In the genomic region with DNA sequence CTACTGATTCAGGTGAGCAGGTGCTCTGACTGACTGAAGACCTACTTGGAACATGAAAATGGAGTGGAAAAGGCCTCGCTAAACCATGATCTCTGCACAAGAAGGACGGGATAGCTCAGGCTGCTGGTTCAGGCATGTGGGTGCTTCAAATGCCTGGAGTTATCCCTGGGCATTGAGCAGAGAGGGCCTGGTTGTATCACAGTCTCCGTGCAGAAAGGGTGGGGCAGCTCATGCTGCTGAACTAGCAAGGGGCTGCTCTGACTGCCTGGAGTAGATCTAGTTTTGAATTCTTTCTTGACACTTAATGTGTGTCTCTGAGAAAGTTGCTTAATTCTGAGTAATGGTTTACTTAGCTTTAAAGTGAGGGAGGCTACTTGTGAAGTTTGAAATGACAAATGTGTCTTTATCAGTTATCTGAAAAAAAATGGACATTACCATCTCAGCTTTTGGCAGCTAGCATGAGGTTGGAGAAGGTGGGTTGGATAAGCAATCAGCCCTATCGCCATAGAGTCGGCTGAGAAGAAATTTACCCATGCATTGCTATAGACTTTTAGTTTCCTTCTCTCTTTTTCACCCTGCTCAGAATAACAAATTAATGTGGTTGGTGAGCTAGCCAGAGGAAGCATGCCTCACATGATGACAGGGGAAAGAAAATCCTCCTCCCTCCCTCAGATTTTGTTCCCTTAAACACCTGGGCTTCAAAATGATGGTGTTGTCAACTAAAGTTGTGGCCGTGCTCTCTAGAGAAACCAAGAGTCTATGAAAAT, we compare ENCODE assay signal across 18 cellular contexts.
DNase-seq lines count a peak whose midpoint lies in the region; ATAC-seq, FAIRE-seq and TF ChIP-seq lines count a peak whose summit lies in the region.
"Had no signal": no experiment of that assay in that cellular context is flagged by ENCODE, and none has a peak within 500 bp of the region (broad histone marks: within the 10 kb centered on the region; RNA-seq: fewer than 3 reads in every experiment).

No MANE protein-coding gene starts in this region.

- H3K4me2 ChIP-seq in mammary epithelial cell (ENCODE audit: insufficient read depth, low read depth, low read length) (no peak overlapping the region), H1 (ENCODE audit: insufficient read depth in 1 of 2, low read depth in 2 of 2, low read length in 2 of 2) (no peak overlapping the region)

- TF ChIP-seq RAD21 in H1 (IDR thresholded peaks at IDR 0.05 in 1 of 2, conservative IDR thresholded peaks at IDR 0.05 in 1 of 2; ENCODE audit: low read depth in 2 of 2, low read length in 2 of 2): no peak

- CTCF ChIA-PET in mammary epithelial cell (lab: Charles Lee; ENCODE audit: low non-redundant PET) (interaction anchor here (0.6 kb wide), 1 partner anchor 20 kb away, joined by 8 read pairs; no protein-coding TSS in a partner anchor), MCF 10A (lab: Yijun Ruan, JAX) (interaction anchor here (0.6 to 3.6 kb wide), 5 partner anchors 9 to 1220 kb away, joined by 3 to 34 read pairs (median 3); no protein-coding TSS in a partner anchor), H1 (lab: Charles Lee; ENCODE audit: partially characterized antibody) (interaction anchor here (0.8 to 4.1 kb wide), 12 partner anchors 9 to 525 kb away, joined by 3 to 34 read pairs (median 4); no protein-coding TSS in a partner anchor)

- H3K27me3 ChIP-seq in mammary epithelial cell (ENCODE audit: insufficient read depth, low read length) (no peaks in the 10 kb centered on the region), H1 (replicated peaks in 1 of 4; ENCODE audit: control insufficient read depth in 3 of 4, extremely low read depth in 1 of 4, insufficient read depth in 3 of 4, low read length in 3 of 4) (no peaks in the 10 kb centered on the region)
- H3K27me3 ChIP-seq in effector memory CD4-positive, alpha-beta T cell (replicated peaks; ENCODE audit: control insufficient read depth, insufficient read depth, low read length, poor library complexity, severe bottlenecking): no peaks in the 10 kb centered on the region

- TF ChIP-seq POLR2A in H1 (IDR thresholded peaks at IDR 0.05; ENCODE audit: control extremely low read depth in 1 of 2, low read depth in 2 of 2, low read length in 2 of 2): no peak

- H3K4me3 ChIP-seq in mammary epithelial cell (replicated peaks in 1 of 3; ENCODE audit: insufficient read depth in 1 of 3, low read depth in 2 of 3, low read length in 3 of 3) (no peak overlapping the region), H1 (ENCODE audit: extremely low read depth in 1 of 4, insufficient read depth in 2 of 4, low read depth in 3 of 4, low read length in 4 of 4) (no peak overlapping the region)
- no peak overlapping the region for H3K4me3 ChIP-seq in effector memory CD4-positive, alpha-beta T cell (ENCODE audit: insufficient read depth, low read depth, low read length, poor library complexity, severe bottlenecking)
- H3K4me3 ChIP-seq: K562 had no signal

- peaks cover 5% of the 10 kb centered on the region for H3K4me1 Mint-ChIP-seq in MCF 10A (ENCODE audit: insufficient read depth, unreplicated experiment)
- H3K4me1 Mint-ChIP-seq: B cell; CD4-positive, CD25-positive, alpha-beta regulatory T cell had no signal

- H3K27ac ChIP-seq in mammary epithelial cell (ENCODE audit: insufficient read depth, low read depth, low read length) (no peak overlapping the region), H1 (ENCODE audit: low read depth, low read length) (no peak overlapping the region)
- H3K27ac ChIP-seq in effector memory CD4-positive, alpha-beta T cell (ENCODE audit: insufficient read depth, low read length, poor library complexity, severe bottlenecking): no peak overlapping the region
- H3K27ac ChIP-seq: 22Rv1 had no signal

- no peaks in the 10 kb centered on the region for H3K79me2 ChIP-seq in mammary epithelial cell (ENCODE audit: insufficient read depth, low read length)
- H3K79me2 ChIP-seq in H1 (ENCODE audit: control insufficient read depth in 1 of 2, insufficient read depth in 2 of 2, low read length in 2 of 2): no peaks in the 10 kb centered on the region

- TF ChIP-seq CTCF in mammary epithelial cell (conservative IDR thresholded peaks at IDR 0.05 in 1 of 2, IDR thresholded peaks at IDR 0.05 in 1 of 2; ENCODE audit: extremely low read depth in 1 of 2, insufficient read depth in 1 of 2, low read depth in 1 of 2, low read length in 2 of 2) (no peak), MCF 10A (IDR thresholded peaks at IDR 0.05; ENCODE audit: unreplicated experiment) (no peak), H1 (IDR thresholded peaks at IDR 0.05; ENCODE audit: control extremely low read depth in 1 of 3, insufficient read depth in 1 of 3, low read depth in 1 of 3, low read length in 3 of 3) (no peak)

- no peak overlapping the region for H3K14ac ChIP-seq in H1 (ENCODE audit: insufficient read length)

- dilution Hi-C loops in mammary epithelial cell (cut with HindIII; ENCODE audit: low sequenced_read_pairs): no loop called here

- 79% methylated on average over 4 of the region's 6 CpGs for WGBS in mammary epithelial cell (ENCODE audit: low coverage, missing lambda C conversion rate)
- 95% methylated on average over 6 of the region's 6 CpGs; no CpG with 5 or more reads in 1 of the 2 experiments for WGBS in H1 (ENCODE audit: extremely low coverage in 1 of 2, insufficient coverage in 1 of 2, insufficient read length in 1 of 2, insufficient replicate concordance in 2 of 2, low coverage in 1 of 2, low lambda C conversion rate in 2 of 2, missing lambda C conversion rate in 1 of 2), 2 experiments

- ATAC-seq in HG03432 (IDR thresholded peaks at IDR 0.05; ENCODE audit: unreplicated experiment): peak; percentile 6
- ATAC-seq: Panc1 had no signal

- no peak overlapping the region for H2BK20ac ChIP-seq in H1 (ENCODE audit: low read length)

- no peaks in the 10 kb centered on the region for H4K20me1 ChIP-seq in mammary epithelial cell (ENCODE audit: insufficient read depth, low read length)
- no peaks in the 10 kb centered on the region for H4K20me1 ChIP-seq in H1 (replicated peaks in 1 of 2; ENCODE audit: control insufficient read depth in 1 of 2, insufficient read depth in 2 of 2, low read length in 2 of 2)

- H3K9me3 ChIP-seq in mammary epithelial cell (replicated peaks; ENCODE audit: insufficient read depth, low read length) (no peaks in the 10 kb centered on the region), H1 (ENCODE audit: insufficient read depth in 2 of 2, low read depth in 1 of 2, low read length in 1 of 2) (no peaks in the 10 kb centered on the region)
- no peaks in the 10 kb centered on the region for H3K9me3 ChIP-seq in effector memory CD4-positive, alpha-beta T cell (ENCODE audit: control insufficient read depth, low read length)
- H3K9me3 ChIP-seq: Caco-2 had no signal

- no peak overlapping the region for H3K27ac Mint-ChIP-seq in MCF 10A (ENCODE audit: low read depth, unreplicated experiment)
- H3K27ac Mint-ChIP-seq: B cell; CD4-positive, CD25-positive, alpha-beta regulatory T cell; H9 had no signal

- intact Hi-C loops in mammary epithelial cell (cut with micrococcal nuclease) (no loop called here), MCF 10A (cut with micrococcal nuclease) (loop anchor here (1.0 kb wide), 1 partner anchor 168 kb away; no protein-coding TSS in a partner anchor)

- no peak overlapping the region for H4K91ac ChIP-seq in H1 (replicated peaks; ENCODE audit: insufficient read length, low read length)

- no peaks in the 10 kb centered on the region for H3K9me3 Mint-ChIP-seq in MCF 10A (ENCODE audit: unreplicated experiment)
- H3K9me3 Mint-ChIP-seq: H9 had no signal

- H2AFZ ChIP-seq in mammary epithelial cell (ENCODE audit: low read depth, low read length): peak overlapping the region; percentile 31
- H2AFZ ChIP-seq in H1 (ENCODE audit: low read length): peak overlapping the region; percentile 100

- POLR2A ChIA-PET in MCF 10A (lab: Yijun Ruan, JAX): no interaction called here
- POLR2A ChIA-PET in H1 (lab: Charles Lee; ENCODE audit: partially characterized antibody): no interaction called here

- H2BK12ac ChIP-seq in H1 (ENCODE audit: low read depth, low read length): peak overlapping the region; percentile 32; the same call in 1 of the 2 replicates

- FAIRE-seq in H1 (lab: Jason Lieb, UNC): no peak
- FAIRE-seq in urothelium cell line (lab: Jason Lieb, UNC): no peak
- FAIRE-seq: K562 had no signal

- DNase-seq in mammary epithelial cell (no peak), MCF 10A (ENCODE audit: unreplicated experiment) (no peak), H1 (ENCODE audit: low read depth in 1 of 2, low spot score in 2 of 2) (no peak), ecto neural progenitor cell (ENCODE audit: low spot score) (no peak), urothelium cell line (ENCODE audit: low spot score) (no peak)
- no peak for DNase-seq in activated CD4-positive, CD25-positive, alpha-beta regulatory T cell treated with anti-CD3 and anti-CD28 coated beads, Interleukin-2, amount 50 U/mL, for 72 hours
- DNase-seq in effector memory CD4-positive, alpha-beta T cell: no peak
- DNase-seq: DMS153, NCI-H1436 treated with DMSO at 0.1 percent for 48 hours, NCI-H510A treated with DMSO at 0.1 percent for 48 hours had no signal

- H3K36me3 Mint-ChIP-seq in MCF 10A (ENCODE audit: insufficient read depth, unreplicated experiment): no peaks in the 10 kb centered on the region
- H3K36me3 Mint-ChIP-seq: CD4-positive, CD25-positive, alpha-beta regulatory T cell had no signal

- no peaks in the 10 kb centered on the region for H3K27me3 Mint-ChIP-seq in MCF 10A (ENCODE audit: insufficient read depth, unreplicated experiment)
- H3K27me3 Mint-ChIP-seq: B cell; CD4-positive, CD25-positive, alpha-beta regulatory T cell had no signal

- H4K5ac ChIP-seq in H1 (ENCODE audit: insufficient read length, low read depth, low read length): no peak overlapping the region

- H3K4ac ChIP-seq in H1 (replicated peaks; ENCODE audit: insufficient read length, low read depth, low read length): no peak overlapping the region

- no peak overlapping the region for H3K56ac ChIP-seq in H1 (replicated peaks; ENCODE audit: insufficient read length, low read depth, low read length)

- H3K36me3 ChIP-seq in mammary epithelial cell (ENCODE audit: insufficient read depth, low read length) (no peaks in the 10 kb centered on the region), H1 (ENCODE audit: control insufficient read depth in 2 of 4, insufficient read depth in 4 of 4, low read length in 3 of 4) (no peaks in the 10 kb centered on the region)
- no peaks in the 10 kb centered on the region for H3K36me3 ChIP-seq in effector memory CD4-positive, alpha-beta T cell (ENCODE audit: control insufficient read depth, insufficient read depth, low read length)

- no peak overlapping the region for H3K4me3 Mint-ChIP-seq in MCF 10A (ENCODE audit: unreplicated experiment)
- H3K4me3 Mint-ChIP-seq: B cell; CD4-positive, CD25-positive, alpha-beta regulatory T cell; H9 had no signal

- no peak overlapping the region for H2BK5ac ChIP-seq in H1 (ENCODE audit: low read depth, low read length)

- H3K4me1 ChIP-seq in mammary epithelial cell (ENCODE audit: insufficient read depth, low read length): no peaks in the 10 kb centered on the region
- H3K4me1 ChIP-seq in H1 (replicated peaks in 1 of 4; ENCODE audit: control insufficient read depth in 3 of 4, insufficient read depth in 4 of 4, low read length in 3 of 4): no peaks in the 10 kb centered on the region; a peak in 1 of 7 replicates
- H3K4me1 ChIP-seq in effector memory CD4-positive, alpha-beta T cell (ENCODE audit: control insufficient read depth, insufficient read depth, low read length, poor library complexity, severe bottlenecking): no peaks in the 10 kb centered on the region

- H2BK15ac ChIP-seq in H1 (ENCODE audit: low read length): no peak overlapping the region

- H2BK120ac ChIP-seq in H1 (replicated peaks; ENCODE audit: low read depth, low read length): no peak overlapping the region

- no peak for TF ChIP-seq EP300 in H1 (IDR thresholded peaks at IDR 0.05; ENCODE audit: borderline replicate concordance in 1 of 2, low read depth in 2 of 2, low read length in 2 of 2)

- no peak overlapping the region for H3K23ac ChIP-seq in H1 (ENCODE audit: insufficient read length)

- H3K23me2 ChIP-seq in H1 (ENCODE audit: low read depth, low read length): no peaks in the 10 kb centered on the region

- BruUV-seq in mammary epithelial cell (replicated peaks; lab: Mats Ljungman, UMichigan) (no TSS peak), MCF 10A (replicated peaks; lab: Mats Ljungman, UMichigan) (no TSS peak)

- no peak overlapping the region for H4K8ac ChIP-seq in H1 (ENCODE audit: extremely low read depth, insufficient read depth, low read length)

- no peak overlapping the region for H2AK5ac ChIP-seq in H1 (ENCODE audit: low read depth, low read length)

- no peaks in the 10 kb centered on the region for H3K79me1 ChIP-seq in H1 (ENCODE audit: low read depth, low read length)

- in situ Hi-C loops in mammary epithelial cell (cut with MboI; ENCODE audit: low sequenced_read_pairs in 2 of 2): no loop called here

- H3K9ac ChIP-seq in mammary epithelial cell (ENCODE audit: insufficient read depth, low read length) (no peak overlapping the region), H1 (replicated peaks in 1 of 4; ENCODE audit: extremely low read depth in 1 of 4, low read depth in 3 of 4, low read length in 3 of 4) (no peak overlapping the region)

- no peak overlapping the region for H3K18ac ChIP-seq in H1 (ENCODE audit: extremely low read depth, low read length)
